Comparison of ENCODE assay signal across 23 cellular contexts in the genomic region with DNA sequence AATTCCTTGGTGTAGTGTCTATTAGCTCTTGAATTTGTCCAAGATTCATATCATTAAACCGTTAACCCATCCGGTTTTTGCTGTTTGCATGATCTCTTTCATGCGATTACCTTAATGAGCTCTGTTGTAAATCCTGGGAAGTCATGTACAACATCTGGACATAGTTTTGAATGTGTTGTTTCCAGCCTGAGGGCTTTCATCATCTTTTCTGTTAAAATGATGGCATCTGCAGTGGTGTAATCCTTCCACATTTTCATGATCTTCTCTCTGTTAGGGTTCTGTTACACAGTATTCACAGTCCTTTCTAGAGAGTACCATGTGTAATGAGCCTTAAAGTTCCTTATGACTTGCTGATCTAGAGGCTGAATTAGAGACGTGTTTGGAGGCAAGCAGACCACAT.
"Had no signal": no experiment of that assay in that cellular context is flagged by ENCODE, and none has a peak within 500 bp of the region (broad histone marks: within the 10 kb centered on the region; RNA-seq: fewer than 3 reads in every experiment).

No MANE protein-coding gene starts in this region.

- H3K27me3 ChIP-seq: gastroesophageal sphincter, right lobe of liver, tibial artery, upper lobe of left lung, uterus had no signal

- H3K27me3 Mint-ChIP-seq: memory B cell; stimulated activated memory B cell treated with anti-CD40 and anti-IgM and Interleukin-4, amounts not matched to agents 10 μg/mL and 1 μg/mL and 100 μg/mL, for 72 hours; stimulated activated naive CD8-positive, alpha-beta T cell treated with anti-CD3 and anti-CD28 coated beads, Interleukin-15, Interleukin-2, amounts not matched to agents 100 ng/mL and 50 ng/mL, for 24 hours had no signal

- H3K9me3 Mint-ChIP-seq: endodermal cell; immature natural killer cell; memory B cell; nephron; stimulated activated memory B cell treated with anti-CD40 and anti-IgM and Interleukin-4, amounts not matched to agents 10 μg/mL and 1 μg/mL and 100 μg/mL, for 72 hours; stimulated activated naive CD8-positive, alpha-beta T cell treated with anti-CD3 and anti-CD28 coated beads, Interleukin-15, Interleukin-2, amounts not matched to agents 100 ng/mL and 50 ng/mL, for 24 hours had no signal

- H3K36me3 ChIP-seq: prostate gland, right lobe of liver, tibial artery, upper lobe of left lung, uterus had no signal

- H3K4me1 Mint-ChIP-seq: endodermal cell; immature natural killer cell; memory B cell; nephron; stimulated activated memory B cell treated with anti-CD40 and anti-IgM and Interleukin-4, amounts not matched to agents 10 μg/mL and 1 μg/mL and 100 μg/mL, for 72 hours had no signal

- DNase-seq: effector CD4-positive, alpha-beta T cell; endodermal cell; erythroblast; glutamatergic neuron; immature natural killer cell; kidney; left cardiac atrium; left ventricle myocardium inferior; lower lobe of right lung; midbrain; right lobe of liver; stimulated activated CD4-positive, alpha-beta T cell treated with anti-CD3 and anti-CD28 coated beads, Interleukin-1b, Interleukin-23, amount 100 ng/mL, for 48 hours; stimulated activated CD4-positive, alpha-beta T cell treated with anti-CD3 and anti-CD28 coated beads, Interleukin-4, amount 100 ng/mL, for 24 hours; tibial artery; upper lobe of left lung; uterus had no signal

- H3K36me3 Mint-ChIP-seq: immature natural killer cell had no signal

- H3K4me3 Mint-ChIP-seq: endodermal cell; immature natural killer cell; memory B cell; nephron; stimulated activated memory B cell treated with anti-CD40 and anti-IgM and Interleukin-4, amounts not matched to agents 10 μg/mL and 1 μg/mL and 100 μg/mL, for 72 hours; stimulated activated naive CD8-positive, alpha-beta T cell treated with anti-CD3 and anti-CD28 coated beads, Interleukin-15, Interleukin-2, amounts not matched to agents 100 ng/mL and 50 ng/mL, for 24 hours had no signal

- H3K27ac Mint-ChIP-seq: endodermal cell; immature natural killer cell; nephron; stimulated activated memory B cell treated with anti-CD40 and anti-IgM and Interleukin-4, amounts not matched to agents 10 μg/mL and 1 μg/mL and 100 μg/mL, for 72 hours; stimulated activated naive CD8-positive, alpha-beta T cell treated with anti-CD3 and anti-CD28 coated beads, Interleukin-15, Interleukin-2, amounts not matched to agents 100 ng/mL and 50 ng/mL, for 24 hours had no signal

- H3K4me3 ChIP-seq: coronary artery, gastroesophageal sphincter, left ventricle myocardium inferior, lower lobe of right lung, prostate gland, right lobe of liver, tibial artery, upper lobe of left lung, uterus had no signal
